Comparison of ENCODE assay signal across 26 cellular contexts in genomic region chr1:14941865-14942264, GRCh38.
DNase-seq lines count a peak whose midpoint lies in the region; ATAC-seq and TF ChIP-seq lines count a peak whose summit lies in the region.
"Had no signal": no experiment of that assay in that cellular context is flagged by ENCODE, and none has a peak within 500 bp of the region (broad histone marks: within the 10 kb centered on the region; RNA-seq: fewer than 3 reads in every experiment).

No MANE protein-coding gene starts in this region.

- H2BK5ac ChIP-seq in IMR-90 (ENCODE audit: low read depth, low read length, poor library complexity, severe bottlenecking): no peak overlapping the region

- H2BK120ac ChIP-seq in IMR-90 (ENCODE audit: low read depth, low read length): peak overlapping the region; percentile 93

- TF ChIP-seq POLR2A in IMR-90 (IDR thresholded peaks at IDR 0.05; ENCODE audit: low read depth, low read length): no peak

- no peak overlapping the region for H2AFZ ChIP-seq in IMR-90 (replicated peaks; ENCODE audit: low read length, poor library complexity)
- no peak overlapping the region for H2AFZ ChIP-seq in neural progenitor cell (replicated peaks)

- H3K27ac ChIP-seq in IMR-90 (ENCODE audit: insufficient read depth, low read length) (no peak overlapping the region), neural progenitor cell (no peak overlapping the region)

- CTCF ChIA-PET in IMR-90 (lab: Yijun Ruan, JAX): no interaction called here

- no peaks in the 10 kb centered on the region for H3K79me2 ChIP-seq in neural progenitor cell (ENCODE audit: low read depth)

- no peaks in the 10 kb centered on the region for H3K9me3 ChIP-seq in IMR-90 (ENCODE audit: control insufficient read depth, insufficient read depth, low read length)
- no peaks in the 10 kb centered on the region for H3K9me3 ChIP-seq in neural progenitor cell (ENCODE audit: low read depth)
- no peaks in the 10 kb centered on the region for H3K9me3 ChIP-seq in mucosa of descending colon
- H3K9me3 ChIP-seq: Caco-2, esophagus muscularis mucosa, HAP-1, stomach, upper lobe of left lung had no signal

- in situ Hi-C loops in IMR-90 (cut with MboI; ENCODE audit: low sequenced_read_pairs): loop anchor here (25.0 kb wide), 1 partner anchor 1180 kb away; no protein-coding TSS in a partner anchor
- in situ Hi-C loops in G401 (cut with HindIII; ENCODE audit: low sequenced_read_pairs): no loop called here

- ATAC-seq in IMR-90 (ENCODE audit: low read depth) (no peak), mucosa of descending colon (no peak)
- ATAC-seq: effector memory CD8-positive, alpha-beta T cell; left ventricle myocardium superior had no signal

- DNase-seq in AG09319 (ENCODE audit: extremely low read depth, low read depth) (peak; percentile 78), IMR-90 (no peak), chondrocyte (ENCODE audit: low spot score) (no peak), neural progenitor cell (ENCODE audit: low spot score) (no peak), NOMO-1 treated with DMSO at 0.1 percent for 48 hours (lab: John Stamatoyannopoulos, UW; ENCODE audit: unreplicated experiment) (no peak), mucosa of descending colon (no peak), AG08396 (ENCODE audit: low spot score) (no peak), G401 (ENCODE audit: low spot score) (no peak)
- DNase-seq: activated CD8-positive, alpha-beta memory T cell treated with anti-CD3 and anti-CD28 coated beads, Interleukin-2, amount 50 U/mL, for 4 hours; aorta; Caco-2; effector memory CD8-positive, alpha-beta T cell; EL; left ventricle myocardium superior; NCI-H1048; NCI-H1930; NCI-H226; NCI-H82; stimulated activated CD8-positive, alpha-beta memory T cell treated with anti-CD3 and anti-CD28 coated beads, Interleukin-4, amount 100 ng/mL, for 48 hours; stomach; T-helper 9 cell; upper lobe of left lung had no signal

- H3K27me3 ChIP-seq in IMR-90 (ENCODE audit: control insufficient read depth, insufficient read depth, low read length) (no peaks in the 10 kb centered on the region), neural progenitor cell (no peaks in the 10 kb centered on the region)
- H3K27me3 ChIP-seq: esophagus muscularis mucosa, stomach, upper lobe of left lung had no signal

- H3K27ac Mint-ChIP-seq in chondrocyte (ENCODE audit: unreplicated experiment) (peak overlapping the region; percentile 93), neural progenitor cell (peak overlapping the region; percentile 96)
- H3K27ac Mint-ChIP-seq: activated naive CD4-positive, alpha-beta T cell treated with anti-CD3 and anti-CD28 coated beads, Interleukin-2, amount 50 U/mL, for 24 hours; effector memory CD8-positive, alpha-beta T cell; progenitor cell of endocrine pancreas had no signal

- peaks cover 35% of the 10 kb centered on the region for H3K9me1 ChIP-seq in IMR-90 (ENCODE audit: insufficient read depth, low read length)

- peak overlapping the region; percentile 33 for H3K18ac ChIP-seq in IMR-90 (ENCODE audit: low read depth, low read length)

- peak overlapping the region; percentile 94 for H2AK5ac ChIP-seq in IMR-90 (ENCODE audit: low read depth, low read length)

- H3K56ac ChIP-seq in IMR-90 (ENCODE audit: extremely low read depth, insufficient read depth, low read length): no peak overlapping the region

- peak overlapping the region; percentile 92; the same call in 2 of the 3 replicates for H2BK15ac ChIP-seq in IMR-90 (ENCODE audit: low read depth, low read length)

- H3K9ac ChIP-seq in IMR-90 (ENCODE audit: low read depth, low read length): no peak overlapping the region
- H3K9ac ChIP-seq in neural progenitor cell: no peak overlapping the region

- no peak for TF ChIP-seq RAD21 in IMR-90 (IDR thresholded peaks at IDR 0.05; ENCODE audit: low read length)

- H3K14ac ChIP-seq in IMR-90 (replicated peaks; ENCODE audit: low read depth, low read length): peak overlapping the region; percentile 73; the same call in 1 of the 2 replicates

- H3K36me3 Mint-ChIP-seq in chondrocyte (ENCODE audit: low read depth) (no peaks in the 10 kb centered on the region), neural progenitor cell (no peaks in the 10 kb centered on the region)
- H3K36me3 Mint-ChIP-seq: activated naive CD4-positive, alpha-beta T cell treated with anti-CD3 and anti-CD28 coated beads, Interleukin-2, amount 50 U/mL, for 24 hours had no signal

- H4K8ac ChIP-seq in IMR-90 (ENCODE audit: low read depth in 2 of 2, low read length in 2 of 2): no peak overlapping the region; a peak in 1 of 4 replicates

- POLR2A ChIA-PET in IMR-90 (lab: Charles Lee; ENCODE audit: unreplicated experiment): no interaction called here

- H3K4me2 ChIP-seq in IMR-90 (ENCODE audit: low read depth, low read length) (no peak overlapping the region), neural progenitor cell (no peak overlapping the region)

- BruUV-seq in IMR-90 (replicated peaks; lab: Mats Ljungman, UMichigan): no TSS peak

- no peaks in the 10 kb centered on the region for H3K27me3 Mint-ChIP-seq in chondrocyte (ENCODE audit: low read depth)
- H3K27me3 Mint-ChIP-seq in neural progenitor cell (ENCODE audit: insufficient read depth, low read depth): peaks cover 6% of the 10 kb centered on the region
- H3K27me3 Mint-ChIP-seq: activated naive CD4-positive, alpha-beta T cell treated with anti-CD3 and anti-CD28 coated beads, Interleukin-2, amount 50 U/mL, for 24 hours had no signal

- H3K9me3 Mint-ChIP-seq in chondrocyte (ENCODE audit: low read depth): no peaks in the 10 kb centered on the region
- no peaks in the 10 kb centered on the region for H3K9me3 Mint-ChIP-seq in neural progenitor cell
- H3K9me3 Mint-ChIP-seq: activated naive CD4-positive, alpha-beta T cell treated with anti-CD3 and anti-CD28 coated beads, Interleukin-2, amount 50 U/mL, for 24 hours; effector memory CD8-positive, alpha-beta T cell had no signal

- WGBS in IMR-90 (ENCODE audit: extremely low coverage in 2 of 2, insufficient read length in 1 of 2), 2 experiments: 74% methylated on average over 5 of the region's 9 CpGs; no CpG with 5 or more reads in 1 of the 2 experiments

- H3F3A ChIP-seq in neural progenitor cell (ENCODE audit: low read depth): peaks cover 10% of the 10 kb centered on the region

- intact Hi-C loops in IMR-90 (cut with micrococcal nuclease) (loop anchor here (2.0 to 10.0 kb wide), 2 partner anchors 15 to 233 kb away; no protein-coding TSS in a partner anchor), mucosa of descending colon (cut with DNase I, micrococcal nuclease) (no loop called here)

- peak overlapping the region; percentile 51 for H4K91ac ChIP-seq in IMR-90 (ENCODE audit: insufficient read depth, low read depth, low read length)

- H3K4me3 Mint-ChIP-seq in chondrocyte (ENCODE audit: unreplicated experiment) (no peak overlapping the region), neural progenitor cell (peak overlapping the region; percentile 5)
- H3K4me3 Mint-ChIP-seq: activated naive CD4-positive, alpha-beta T cell treated with anti-CD3 and anti-CD28 coated beads, Interleukin-2, amount 50 U/mL, for 24 hours; effector memory CD8-positive, alpha-beta T cell had no signal

- H3K36me3 ChIP-seq in IMR-90 (ENCODE audit: control insufficient read depth, insufficient read depth, low read length) (no peaks in the 10 kb centered on the region), neural progenitor cell (no peaks in the 10 kb centered on the region), mucosa of descending colon (ENCODE audit: low read depth) (no peaks in the 10 kb centered on the region)
- H3K36me3 ChIP-seq: esophagus muscularis mucosa, HAP-1, stomach, upper lobe of left lung had no signal

- peak overlapping the region; percentile 91 for H3K4ac ChIP-seq in IMR-90 (ENCODE audit: low read depth, low read length)

- peak overlapping the region; percentile 59 for H2AK9ac ChIP-seq in IMR-90 (replicated peaks; ENCODE audit: low read depth, low read length, poor library complexity)

- peak overlapping the region; percentile 52; the same call in 1 of the 2 replicates for H2BK20ac ChIP-seq in IMR-90 (ENCODE audit: low read depth, low read length)

- dilution Hi-C loops in IMR-90 (cut with HindIII; ENCODE audit: low sequenced_read_pairs, unreplicated experiment): no loop called here

- H3K79me1 ChIP-seq in IMR-90 (ENCODE audit: low read depth in 1 of 2, low read length in 2 of 2): peaks cover 20 to 63% of the 10 kb centered on the region in 2 experiments

- no peak for TF ChIP-seq CTCF in AG09319 (IDR thresholded peaks at IDR 0.05; ENCODE audit: low read depth, low read length)
- no peak for TF ChIP-seq CTCF in IMR-90 (conservative IDR thresholded peaks at IDR 0.05; ENCODE audit: low read depth, low read length)
- TF ChIP-seq CTCF in chondrocyte (IDR thresholded peaks at IDR 0.05): no peak
- no peak for TF ChIP-seq CTCF in neural progenitor cell (IDR thresholded peaks at IDR 0.05)
- no peak for TF ChIP-seq CTCF in mucosa of descending colon (IDR thresholded peaks at IDR 0.05)

- H4K5ac ChIP-seq in IMR-90 (ENCODE audit: low read depth, low read length): peak overlapping the region; percentile 18; the same call in 1 of the 2 replicates

- H4K20me1 ChIP-seq in IMR-90 (ENCODE audit: insufficient read depth, low read length) (no peaks in the 10 kb centered on the region), neural progenitor cell (ENCODE audit: low read depth) (peaks cover 10% of the 10 kb centered on the region)

- peaks cover 75% of the 10 kb centered on the region for H3K4me1 Mint-ChIP-seq in chondrocyte (ENCODE audit: low read depth)
- peaks cover 66% of the 10 kb centered on the region for H3K4me1 Mint-ChIP-seq in neural progenitor cell
- H3K4me1 Mint-ChIP-seq: activated naive CD4-positive, alpha-beta T cell treated with anti-CD3 and anti-CD28 coated beads, Interleukin-2, amount 50 U/mL, for 24 hours had no signal

- no peak overlapping the region for H3K23ac ChIP-seq in IMR-90 (ENCODE audit: low read depth, low read length)

- H3K4me1 ChIP-seq in IMR-90 (ENCODE audit: control insufficient read depth, insufficient read depth, low read length) (peaks cover 44% of the 10 kb centered on the region), neural progenitor cell (peaks cover 30% of the 10 kb centered on the region), mucosa of descending colon (ENCODE audit: low read depth) (no peaks in the 10 kb centered on the region)
- H3K4me1 ChIP-seq: HAP-1 had no signal

- H3K4me3 ChIP-seq in IMR-90 (ENCODE audit: insufficient read depth, low read depth, low read length): no peak overlapping the region
- H3K4me3 ChIP-seq in neural progenitor cell: no peak overlapping the region
- H3K4me3 ChIP-seq in mucosa of descending colon: no peak overlapping the region
- H3K4me3 ChIP-seq: esophagus muscularis mucosa, HAP-1, stomach, upper lobe of left lung had no signal

TF ChIP-seq in IMR-90, 13 proteins besides CTCF, POLR2A, EP300 and RAD21:
- TF ChIP-seq NFE2L2 (IDR thresholded peaks at IDR 0.05; ENCODE audit: low read depth, low read length): no peak
